In genomic region chr10:63376560-63377304, GRCh38 we compare ENCODE assay signal across 8 cellular contexts.
DNase-seq lines count a peak whose midpoint lies in the region; ATAC-seq, FAIRE-seq and TF ChIP-seq lines count a peak whose summit lies in the region.

No MANE protein-coding gene starts in this region.

- H3K9me3 Mint-ChIP-seq in effector memory CD8-positive, alpha-beta T cell: no peaks in the 10 kb centered on the region

- H3K27me3 ChIP-seq in BJ (ENCODE audit: control insufficient read depth, insufficient read depth, low read length) (no peaks in the 10 kb centered on the region), esophagus squamous epithelium (no peaks in the 10 kb centered on the region)

- peak; percentile 82 for DNase-seq in BJ (ENCODE audit: low read depth)
- DNase-seq in effector memory CD8-positive, alpha-beta T cell: no peak
- no peak for DNase-seq in UCSD-AML1 (lab: John Stamatoyannopoulos, UW; ENCODE audit: unreplicated experiment)
- DNase-seq in KG1 (lab: John Stamatoyannopoulos, UW): no peak
- DNase-seq in HTR-8/SVneo (ENCODE audit: insufficient read length, low spot score): no peak
- DNase-seq in esophagus squamous epithelium (lab: John Stamatoyannopoulos, UW): no peak

- peaks cover 4% of the 10 kb centered on the region for H3K36me3 Mint-ChIP-seq in effector memory CD8-positive, alpha-beta T cell (ENCODE audit: insufficient read depth)

- no peak overlapping the region for H3K27ac Mint-ChIP-seq in effector memory CD8-positive, alpha-beta T cell

- intact Hi-C loops in esophagus squamous epithelium (cut with DNase I): no loop called here

- CTCF ChIA-PET in BJ (lab: Yijun Ruan, JAX): no interaction called here

- ATAC-seq in GM21390 (IDR thresholded peaks at IDR 0.05; ENCODE audit: unreplicated experiment): peak; percentile 99
- peak; percentile 88 for ATAC-seq in HG03469 (IDR thresholded peaks at IDR 0.05; ENCODE audit: unreplicated experiment)
- ATAC-seq in effector memory CD8-positive, alpha-beta T cell (replicated peaks): peak; percentile 27

- H3K4me3 ChIP-seq in BJ (ENCODE audit: low read depth, low read length) (peak overlapping the region; percentile 35), esophagus squamous epithelium (no peak overlapping the region)

- 62 to 67% methylated on average over 4 of the region's 4 CpGs for WGBS in esophagus squamous epithelium, 2 donors

- TF ChIP-seq CTCF in BJ (IDR thresholded peaks at IDR 0.05; ENCODE audit: insufficient read depth, low read depth, low read length): no peak
- TF ChIP-seq CTCF in esophagus squamous epithelium (IDR thresholded peaks at IDR 0.05): no peak

- H3K4me3 Mint-ChIP-seq in effector memory CD8-positive, alpha-beta T cell: peak overlapping the region in 1 of 2 donors; percentile 7

- FAIRE-seq in HTR-8/SVneo (lab: Jason Lieb, UNC): no peak

- POLR2A ChIA-PET in BJ (lab: Charles Lee): no interaction called here

- H3K9me3 ChIP-seq in esophagus squamous epithelium: no peaks in the 10 kb centered on the region

- no peak for TF ChIP-seq POLR2A in esophagus squamous epithelium (IDR thresholded peaks at IDR 0.05)

- peaks cover 22 to 32% of the 10 kb centered on the region in 2 donors for H3K4me1 Mint-ChIP-seq in effector memory CD8-positive, alpha-beta T cell (ENCODE audit: low read depth in 2 of 2)

- no peaks in the 10 kb centered on the region for H3K36me3 ChIP-seq in BJ (ENCODE audit: control insufficient read depth, insufficient read depth, low read length)
- H3K36me3 ChIP-seq in esophagus squamous epithelium: no peaks in the 10 kb centered on the region

- peak overlapping the region in 1 of 4 donors; percentile 23 for H3K27ac ChIP-seq in esophagus squamous epithelium

- H3K27me3 Mint-ChIP-seq in effector memory CD8-positive, alpha-beta T cell: no peaks in the 10 kb centered on the region

- peaks cover 0 to 3% (median 0%) of the 10 kb centered on the region in 3 donors for H3K4me1 ChIP-seq in esophagus squamous epithelium

Comparison
In these comparisons a context has a peak if more than half of its experiments do, and no peak if none do; other contexts are left out.
1. ATAC-seq: peak in every context shown above with its lines; median percentile 99 in GM21390; 88 in HG03469; 27 in effector memory CD8-positive, alpha-beta T cell.